Comparison of ENCODE assay signal across 1 cellular context in the genomic region with DNA sequence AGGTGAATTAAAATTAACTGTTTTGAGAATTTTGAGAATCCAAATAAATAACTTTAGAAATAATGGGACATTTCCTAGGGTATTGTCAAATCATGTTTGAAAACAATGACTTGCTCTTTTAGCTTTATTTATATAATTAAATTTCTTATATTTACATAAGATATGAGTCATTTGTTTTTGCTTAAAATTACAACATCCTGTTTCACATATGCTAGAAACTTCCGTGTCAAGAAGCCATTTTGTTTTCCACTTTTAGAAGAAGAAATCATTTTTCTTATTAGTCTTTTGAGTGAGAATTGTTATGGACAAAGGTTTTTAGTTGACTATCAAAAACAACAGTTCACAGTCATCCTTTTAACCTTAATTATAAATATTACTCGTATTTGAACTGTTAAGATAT.
TF ChIP-seq lines count a peak whose summit lies in the region.

No MANE protein-coding gene starts in this region.

TF ChIP-seq in IMR-90, 13 proteins besides CTCF, POLR2A, EP300 and RAD21 (continued from another document):
- TF ChIP-seq, protein P1, sequence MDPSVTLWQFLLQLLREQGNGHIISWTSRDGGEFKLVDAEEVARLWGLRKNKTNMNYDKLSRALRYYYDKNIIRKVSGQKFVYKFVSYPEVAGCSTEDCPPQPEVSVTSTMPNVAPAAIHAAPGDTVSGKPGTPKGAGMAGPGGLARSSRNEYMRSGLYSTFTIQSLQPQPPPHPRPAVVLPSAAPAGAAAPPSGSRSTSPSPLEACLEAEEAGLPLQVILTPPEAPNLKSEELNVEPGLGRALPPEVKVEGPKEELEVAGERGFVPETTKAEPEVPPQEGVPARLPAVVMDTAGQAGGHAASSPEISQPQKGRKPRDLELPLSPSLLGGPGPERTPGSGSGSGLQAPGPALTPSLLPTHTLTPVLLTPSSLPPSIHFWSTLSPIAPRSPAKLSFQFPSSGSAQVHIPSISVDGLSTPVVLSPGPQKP (IDR thresholded peaks at IDR 0.05; ENCODE audit: borderline replicate concordance, low read depth, low read length), result no peak
- no peak for TF ChIP-seq MAZ (IDR thresholded peaks at IDR 0.05; ENCODE audit: borderline replicate concordance, low read depth, low read length)
- TF ChIP-seq CEBPB (IDR thresholded peaks at IDR 0.05; ENCODE audit: low read depth, low read length), result no peak
- TF ChIP-seq MAFK (IDR thresholded peaks at IDR 0.05; ENCODE audit: low read depth, low read length), result no peak
- TF ChIP-seq RFX5 (IDR thresholded peaks at IDR 0.05; ENCODE audit: low read depth, low read length), result no peak
- no peak for TF ChIP-seq USF2 (IDR thresholded peaks at IDR 0.05; ENCODE audit: low read depth, low read length)
TF ChIP-seq in IMR-90: peak in this region for 1.
